Comparison of ENCODE assay signal across 13 cellular contexts in genomic region chr17:72477529-72477928, GRCh38.
DNase-seq lines count a peak whose midpoint lies in the region; ATAC-seq, FAIRE-seq and TF ChIP-seq lines count a peak whose summit lies in the region.
"Had no signal": no experiment of that assay in that cellular context is flagged by ENCODE, and none has a peak within 500 bp of the region (broad histone marks: within the 10 kb centered on the region; RNA-seq: fewer than 3 reads in every experiment).

No MANE protein-coding gene starts in this region.

- TF ChIP-seq EP300 in gastroesophageal sphincter (IDR thresholded peaks at IDR 0.05): no peak

- in situ Hi-C loops in GM13976 (cut with MboI; ENCODE audit: low sequenced_read_pairs, unreplicated experiment): no loop called here

- dilution Hi-C loops in keratinocyte (cut with MboI; ENCODE audit: extremely low pct_ligation_motif_present, low sequenced_read_pairs): no loop called here

- no peak overlapping the region for H3K9ac ChIP-seq in keratinocyte (ENCODE audit: control insufficient read depth, extremely low read depth, insufficient read depth, low read length)

- BruUV-seq in PC-9 (replicated peaks; lab: Mats Ljungman, UMichigan): no TSS peak

- H4K20me1 ChIP-seq in PC-9 (ENCODE audit: insufficient read depth): no peaks in the 10 kb centered on the region
- H4K20me1 ChIP-seq in keratinocyte (ENCODE audit: control insufficient read depth, extremely low read depth, insufficient read depth, low read length): peaks cover 15% of the 10 kb centered on the region

- H3K4me2 ChIP-seq in PC-9: peak overlapping the region; percentile 74
- peak overlapping the region; percentile 16 for H3K4me2 ChIP-seq in keratinocyte (ENCODE audit: control insufficient read depth, extremely low read depth, insufficient read depth, low read depth, low read length)

- H2AFZ ChIP-seq in PC-9 (no peak overlapping the region), keratinocyte (ENCODE audit: control insufficient read depth, low read length) (no peak overlapping the region)

- H3K27ac ChIP-seq in PC-9 (peak overlapping the region; percentile 50), keratinocyte (ENCODE audit: control insufficient read depth, insufficient read depth, low read length) (no peak overlapping the region), gastroesophageal sphincter (no peak overlapping the region)
- H3K27ac ChIP-seq: esophagus muscularis mucosa, SJSA1, uterus had no signal

- TF ChIP-seq POLR2A in gastroesophageal sphincter (IDR thresholded peaks at IDR 0.05): no peak

- H3F3A ChIP-seq in PC-9 (ENCODE audit: insufficient read depth, low read depth): peaks cover 44% of the 10 kb centered on the region; the same call in 1 of the 2 replicates

- no peak for TF ChIP-seq CTCF in PC-9 (conservative IDR thresholded peaks at IDR 0.05)
- TF ChIP-seq CTCF in keratinocyte (optimal IDR thresholded peaks at IDR 0.05 in 1 of 3, IDR thresholded peaks at IDR 0.05 in 1 of 3, conservative IDR thresholded peaks at IDR 0.05 in 1 of 3; ENCODE audit: extremely low read depth in 1 of 3, insufficient read depth in 2 of 3, low read length in 3 of 3): no peak
- TF ChIP-seq CTCF in GM13976 (IDR thresholded peaks at IDR 0.05; ENCODE audit: borderline replicate concordance, control extremely low read depth, extremely low read depth, insufficient read depth, missing control alignments): no peak
- TF ChIP-seq CTCF in gastroesophageal sphincter (IDR thresholded peaks at IDR 0.05): no peak
- TF ChIP-seq CTCF in omental fat pad (IDR thresholded peaks at IDR 0.05): no peak

- peaks cover 3% of the 10 kb centered on the region for H3K9me1 ChIP-seq in keratinocyte (ENCODE audit: control insufficient read depth, extremely low read depth, insufficient read depth, low read length)

- H3K9me2 ChIP-seq in PC-9 (ENCODE audit: insufficient read depth): no peaks in the 10 kb centered on the region

- WGBS in gastroesophageal sphincter (ENCODE audit: low coverage in 1 of 2), 2 donors: 52 to 54% methylated on average over 3 to 5 of the region's 7 CpGs

- H3K4me1 ChIP-seq in PC-9 (replicated peaks; ENCODE audit: insufficient read depth) (peaks cover 45% of the 10 kb centered on the region), keratinocyte (ENCODE audit: control insufficient read depth, extremely low read depth, insufficient read depth, low read length) (peaks cover 8% of the 10 kb centered on the region), gastroesophageal sphincter (no peaks in the 10 kb centered on the region)
- H3K4me1 ChIP-seq: esophagus muscularis mucosa, SJSA1, uterus had no signal

- no peaks in the 10 kb centered on the region for H3K27me3 ChIP-seq in PC-9 (ENCODE audit: insufficient read depth, low read depth)
- H3K27me3 ChIP-seq in keratinocyte (ENCODE audit: control insufficient read depth, extremely low read depth, insufficient read depth, low read length): no peaks in the 10 kb centered on the region
- H3K27me3 ChIP-seq in gastroesophageal sphincter: peaks cover 64% of the 10 kb centered on the region
- H3K27me3 ChIP-seq: SJSA1 had no signal

- FAIRE-seq in keratinocyte (lab: Jason Lieb, UNC): no peak

- CTCF ChIA-PET in PC-9 (lab: Charles Lee): interaction anchor here (0.6 kb wide), 3 partner anchors 15 to 244 kb away, joined by 3 to 5 read pairs (median 3); no protein-coding TSS in a partner anchor

- no peak for ATAC-seq in gastroesophageal sphincter
- no peak for ATAC-seq in omental fat pad (ENCODE audit: low FRiP score)
- ATAC-seq: naive thymus-derived CD4-positive, alpha-beta T cell had no signal

- H3K79me2 ChIP-seq in PC-9 (ENCODE audit: low read depth) (peaks cover 94% of the 10 kb centered on the region), keratinocyte (ENCODE audit: control insufficient read depth, insufficient read depth, low read length) (peaks cover 93% of the 10 kb centered on the region)

- H3K4me3 ChIP-seq in PC-9 (peak overlapping the region; percentile 32; the same call in 1 of the 2 replicates), keratinocyte (ENCODE audit: control insufficient read depth in 2 of 3, extremely low read depth in 1 of 3, insufficient read depth in 2 of 3, low read depth in 1 of 3, low read length in 3 of 3) (no peak overlapping the region), gastroesophageal sphincter (no peak overlapping the region)
- H3K4me3 ChIP-seq: esophagus muscularis mucosa, SJSA1, uterus had no signal

- DNase-seq in COLO668 (lab: John Stamatoyannopoulos, UW; ENCODE audit: unreplicated experiment) (peak; percentile 28), NCI-H1048 (lab: John Stamatoyannopoulos, UW) (peak; percentile 59), PC-9 (peak; percentile 62 to 78), keratinocyte (ENCODE audit: low read depth, low spot score) (no peak), GM13976 (ENCODE audit: low spot score) (no peak), HCEC 1CT (no peak), omental fat pad (ENCODE audit: low spot score) (no peak)
- DNase-seq: activated CD4-positive, CD25-positive, alpha-beta regulatory T cell treated with anti-CD3 and anti-CD28 coated beads, Interleukin-2, amount 50 U/mL, for 72 hours; naive thymus-derived CD4-positive, alpha-beta T cell; uterus had no signal

- POLR2A ChIA-PET in PC-9 (lab: Charles Lee; ENCODE audit: unreplicated experiment): interaction anchor here (0.6 kb wide), 2 partner anchors 23 to 806 kb away, joined by 5 to 6 read pairs; no protein-coding TSS in a partner anchor

- intact Hi-C loops in PC-9 (cut with micrococcal nuclease; ENCODE audit: unreplicated experiment): no loop called here

- H3K36me3 ChIP-seq in PC-9 (ENCODE audit: low read depth) (no peaks in the 10 kb centered on the region), keratinocyte (ENCODE audit: control insufficient read depth in 2 of 2, extremely low read depth in 1 of 2, insufficient read depth in 2 of 2, low read length in 2 of 2) (peaks cover 0 to 5% of the 10 kb centered on the region in 2 experiments), gastroesophageal sphincter (no peaks in the 10 kb centered on the region)
- H3K36me3 ChIP-seq: esophagus muscularis mucosa, SJSA1, uterus had no signal

- H3K9me3 ChIP-seq in PC-9 (ENCODE audit: insufficient read depth, low read depth): no peaks in the 10 kb centered on the region
- no peaks in the 10 kb centered on the region for H3K9me3 ChIP-seq in keratinocyte (ENCODE audit: control insufficient read depth, low read depth, low read length)
- H3K9me3 ChIP-seq in gastroesophageal sphincter: peaks cover 0 to 26% (median 0%) of the 10 kb centered on the region in 3 donors
- H3K9me3 ChIP-seq: SJSA1, uterus had no signal

Comparison
In these comparisons a context has a peak if more than half of its experiments do, and no peak if none do; other contexts are left out.
1. DNase-seq: peak in COLO668 (single experiment), NCI-H1048 (single experiment) and PC-9 (2 of 2); none in keratinocyte (single experiment), GM13976 (single experiment), HCEC 1CT (single experiment) and omental fat pad (single experiment).